In the genomic region with DNA sequence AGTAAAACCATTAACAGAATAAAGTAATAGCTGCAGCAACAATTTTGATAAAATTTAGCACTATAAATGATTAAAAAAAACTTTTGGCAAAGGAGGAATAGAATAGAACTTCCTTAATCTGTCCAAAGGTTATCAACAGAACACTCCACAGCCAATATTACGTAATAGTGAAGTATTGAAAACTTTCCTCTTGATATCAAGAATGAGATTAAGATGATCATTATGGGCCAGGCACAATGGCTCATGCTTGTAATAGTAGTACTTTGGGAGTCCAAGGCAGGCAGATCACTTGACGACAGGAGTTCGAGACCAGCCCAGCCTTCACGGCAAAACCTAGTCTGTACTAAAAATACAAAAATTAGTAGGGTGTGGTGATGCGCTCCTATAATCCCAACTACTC, we compare ENCODE assay signal across 25 cellular contexts.
"Had no signal": no experiment of that assay in that cellular context is flagged by ENCODE, and none has a peak within 500 bp of the region (broad histone marks: within the 10 kb centered on the region; RNA-seq: fewer than 3 reads in every experiment).

No MANE protein-coding gene starts in this region.

- H3K4me3 ChIP-seq: neural progenitor cell, ovary, psoas muscle, skin epidermis, stomach, thoracic aorta, thyroid gland, tibial nerve, upper lobe of left lung, vagina had no signal

- H2AFZ ChIP-seq: neural progenitor cell, parathyroid adenoma had no signal

- H3K27me3 ChIP-seq: neural progenitor cell, ovary, stomach, thyroid gland, tibial nerve, upper lobe of left lung, vagina had no signal

- FAIRE-seq: urothelium cell line had no signal

- H3K4me2 ChIP-seq: neural progenitor cell had no signal

- H3K9me3 ChIP-seq: ovary, psoas muscle, thoracic aorta, thyroid gland, vagina had no signal

- H3K9ac ChIP-seq: neural progenitor cell, parathyroid adenoma had no signal

- H3K27ac ChIP-seq: neural progenitor cell, ovary, parathyroid adenoma, psoas muscle, skin epidermis, stomach, thoracic aorta, thyroid gland, tibial nerve, upper lobe of left lung, vagina had no signal

- H3K4me1 ChIP-seq: neural progenitor cell, parathyroid adenoma, thyroid gland, upper lobe of left lung, vagina had no signal

- DNase-seq: natural killer cell; occipital lobe; ovary; posterior cingulate gyrus; psoas muscle; right cardiac atrium; stimulated activated CD4-positive, alpha-beta T cell treated with anti-CD3 and anti-CD28 coated beads, Interleukin-15, amount 100 ng/mL, for 24 hours; stimulated activated CD4-positive, alpha-beta T cell treated with anti-CD3 and anti-CD28 coated beads, Interleukin-2, amount 100 ng/mL, for 24 hours; stimulated activated CD4-positive, alpha-beta T cell treated with anti-CD3 and anti-CD28 coated beads, Interleukin-2, amount 100 ng/mL, for 48 hours; stimulated activated CD4-positive, alpha-beta T cell treated with anti-CD3 and anti-CD28 coated beads, Interleukin-4, amount 100 ng/mL, for 24 hours; stimulated activated naive B cell treated with anti-CD40 and anti-IgM and Interleukin-4, amounts not matched to agents 10 μg/mL and 1 μg/mL and 100 μg/mL, for 72 hours; stimulated activated naive CD4-positive, alpha-beta T cell treated with Interleukin-2 at 50 U/mL for 16 hours; stomach; thyroid gland; trophoblast cell; upper lobe of left lung had no signal

- H3K36me3 ChIP-seq: ovary, thoracic aorta, thyroid gland, upper lobe of left lung, vagina had no signal

- ATAC-seq: natural killer cell; psoas muscle; right cardiac atrium; sciatic nerve; stimulated activated effector memory CD8-positive, alpha-beta T cell treated with anti-CD3 and anti-CD28 coated beads, Interleukin-12 subunit alpha, Interleukin-12 subunit beta, amount 100 ng/mL, for 72 hours; stimulated activated naive B cell treated with anti-CD40 and anti-IgM and Interleukin-4, amounts not matched to agents 10 μg/mL and 1 μg/mL and 100 μg/mL, for 72 hours had no signal
